ENCODE assay signal across 18 cellular contexts in the genomic region with DNA sequence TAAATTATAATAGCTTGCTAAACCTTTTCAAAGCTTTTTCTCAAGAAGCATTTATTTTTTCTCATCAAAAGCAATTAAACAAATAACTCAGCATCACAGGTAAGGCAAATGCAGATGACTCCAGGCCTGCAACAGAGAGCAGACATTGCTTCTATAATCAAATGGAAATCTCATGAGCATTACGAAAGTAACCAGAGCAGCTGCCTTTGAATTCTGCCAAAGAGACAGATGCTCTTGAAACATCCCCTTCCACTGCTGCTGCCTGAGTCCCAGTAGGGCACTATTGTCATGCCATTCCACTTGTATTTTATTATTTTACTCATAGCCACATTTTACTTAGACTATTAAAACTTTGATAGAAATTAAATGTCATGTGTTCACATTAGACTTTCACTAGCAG.
"Had no signal": no experiment of that assay in that cellular context is flagged by ENCODE, and none has a peak within 500 bp of the region (broad histone marks: within the 10 kb centered on the region; RNA-seq: fewer than 3 reads in every experiment).

No MANE protein-coding gene starts in this region.

- H3K4me1 ChIP-seq: esophagus squamous epithelium, prostate gland, right atrium auricular region, vagina had no signal

- H3K9me3 Mint-ChIP-seq: activated B cell treated with CpG ODN at 0.5 μM for 24 hours had no signal

- H3K4me1 Mint-ChIP-seq: activated B cell treated with CpG ODN at 0.5 μM for 24 hours; activated naive CD8-positive, alpha-beta T cell treated with anti-CD3 and anti-CD28 coated beads for 36 hours; memory B cell; naive B cell; stimulated activated naive CD8-positive, alpha-beta T cell treated with anti-CD3 and anti-CD28 coated beads, Interleukin-15, amount 100 ng/mL, for 72 hours had no signal

- H3K4me3 ChIP-seq: cardiac muscle cell, esophagus squamous epithelium, mucosa of descending colon, prostate gland, right atrium auricular region, vagina had no signal

- H3K27me3 Mint-ChIP-seq: activated B cell treated with CpG ODN at 0.5 μM for 24 hours; activated CD4-positive, alpha-beta memory T cell treated with anti-CD3 and anti-CD28 coated beads for 36 hours; activated naive CD8-positive, alpha-beta T cell treated with anti-CD3 and anti-CD28 coated beads for 36 hours; memory B cell; naive B cell; stimulated activated naive CD8-positive, alpha-beta T cell treated with anti-CD3 and anti-CD28 coated beads, Interleukin-15, amount 100 ng/mL, for 72 hours had no signal

- H3K36me3 Mint-ChIP-seq: activated CD4-positive, alpha-beta memory T cell treated with anti-CD3 and anti-CD28 coated beads for 36 hours; activated naive CD8-positive, alpha-beta T cell treated with anti-CD3 and anti-CD28 coated beads for 36 hours; memory B cell; naive B cell had no signal

- H3K27me3 ChIP-seq: cardiac muscle cell, esophagus squamous epithelium, right atrium auricular region, vagina had no signal

- H3K27ac Mint-ChIP-seq: activated B cell treated with CpG ODN at 0.5 μM for 24 hours; activated CD4-positive, alpha-beta memory T cell treated with anti-CD3 and anti-CD28 coated beads for 36 hours; activated naive CD8-positive, alpha-beta T cell treated with anti-CD3 and anti-CD28 coated beads for 36 hours; memory B cell; naive B cell; stimulated activated naive CD8-positive, alpha-beta T cell treated with anti-CD3 and anti-CD28 coated beads, Interleukin-15, amount 100 ng/mL, for 72 hours had no signal

- H3K4me3 Mint-ChIP-seq: activated B cell treated with CpG ODN at 0.5 μM for 24 hours; activated CD4-positive, alpha-beta memory T cell treated with anti-CD3 and anti-CD28 coated beads for 36 hours; activated naive CD8-positive, alpha-beta T cell treated with anti-CD3 and anti-CD28 coated beads for 36 hours; memory B cell; naive B cell; stimulated activated naive CD8-positive, alpha-beta T cell treated with anti-CD3 and anti-CD28 coated beads, Interleukin-15, amount 100 ng/mL, for 72 hours had no signal

- H3K27ac ChIP-seq: cardiac muscle cell, esophagus squamous epithelium, prostate gland, right atrium auricular region, vagina had no signal

- H3K36me3 ChIP-seq: cardiac muscle cell, esophagus squamous epithelium, prostate gland, right atrium auricular region, vagina had no signal

- H3K9me3 ChIP-seq: esophagus squamous epithelium, prostate gland, right atrium auricular region, vagina had no signal

- DNase-seq: activated B cell treated with CpG ODN at 0.5 μM for 24 hours; activated CD4-positive, alpha-beta memory T cell treated with anti-CD3 and anti-CD28 coated beads for 36 hours; activated CD4-positive, alpha-beta T cell treated with anti-CD3 and anti-CD28 coated beads for 4 hours; activated naive CD8-positive, alpha-beta T cell treated with anti-CD3 and anti-CD28 coated beads for 36 hours; activated T-cell treated with anti-CD3 and anti-CD28 coated beads for 4 hours; dermis blood vessel endothelial cell; effector memory CD4-positive, alpha-beta T cell; esophagus squamous epithelium; mucosa of descending colon; naive B cell; stimulated activated CD4-positive, alpha-beta T cell treated with anti-CD3 and anti-CD28 coated beads, Interleukin-2, amount 100 ng/mL, for 48 hours; stimulated activated naive CD8-positive, alpha-beta T cell treated with anti-CD3 and anti-CD28 coated beads, Interleukin-15, amount 100 ng/mL, for 72 hours; trophoblast cell had no signal
